In the genomic region with DNA sequence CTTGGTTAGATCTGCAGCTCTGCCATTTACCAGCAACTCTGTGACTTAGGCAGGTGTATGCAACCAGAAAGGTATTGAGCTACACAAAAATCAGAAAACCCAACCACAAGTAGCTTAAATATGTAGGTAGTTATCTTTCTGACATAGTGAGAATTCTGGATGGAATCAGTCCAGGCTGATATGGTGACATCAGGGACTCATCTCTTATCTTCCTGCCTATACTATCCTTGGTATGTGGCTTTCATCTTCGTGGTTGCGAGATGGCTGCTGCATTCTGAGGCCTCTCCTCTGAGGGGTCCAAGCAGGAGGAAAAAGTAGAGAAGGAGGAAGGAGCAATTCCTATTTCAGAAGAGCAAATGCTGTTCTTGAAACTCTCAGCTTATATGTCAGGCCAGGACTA, we compare ENCODE assay signal across 27 cellular contexts.
"Had no signal": no experiment of that assay in that cellular context is flagged by ENCODE, and none has a peak within 500 bp of the region (broad histone marks: within the 10 kb centered on the region; RNA-seq: fewer than 3 reads in every experiment).

No MANE protein-coding gene starts in this region.

- H3K27me3 ChIP-seq: colonic mucosa, esophagus squamous epithelium, neural progenitor cell, ovary, spleen, transverse colon, vagina had no signal

- H2AFZ ChIP-seq: neural progenitor cell had no signal

- ATAC-seq: left colon; lower lobe of right lung; natural killer cell; psoas muscle; right cardiac atrium; stimulated activated memory B cell treated with anti-CD40 and anti-IgM and Interleukin-4, amounts not matched to agents 10 μg/mL and 1 μg/mL and 100 μg/mL, for 72 hours; stimulated activated naive CD8-positive, alpha-beta T cell treated with anti-CD3 and anti-CD28 coated beads, Interleukin-15, Interleukin-2, amounts not matched to agents 100 U/mL and 50 U/mL, for 24 hours had no signal

- H3K4me2 ChIP-seq: neural progenitor cell had no signal

- FAIRE-seq: endothelial cell of umbilical vein, frontal cortex had no signal

- H3K27me3 Mint-ChIP-seq: dendritic cell treated with granulocyte-macrophage colony-stimulating factor and Interleukin-4, amounts not matched to agents 40 ng/mL and 50 ng/mL, for 4 days had no signal

- H3K4me3 ChIP-seq: colonic mucosa, esophagus squamous epithelium, left ventricle myocardium inferior, lower lobe of right lung, neural progenitor cell, ovary, psoas muscle, skin epidermis, spleen, transverse colon, vagina had no signal

- H3K27ac ChIP-seq: colonic mucosa, esophagus squamous epithelium, left ventricle myocardium inferior, lower lobe of right lung, neural progenitor cell, ovary, psoas muscle, skin epidermis, spleen, transverse colon, vagina had no signal

- DNase-seq: colonic mucosa; effector memory CD4-positive, alpha-beta T cell; esophagus squamous epithelium; hypothalamus; immature natural killer cell; islet precursor cell; kidney glomerular epithelial cell; left colon; left ventricle myocardium inferior; lower lobe of right lung; natural killer cell; nucleus accumbens; ovary; posterior cingulate gyrus; psoas muscle; right cardiac atrium; spleen; stimulated activated CD4-positive, alpha-beta T cell treated with anti-CD3 and anti-CD28 coated beads, Interleukin-4, amount 100 ng/mL, for 4 hours; stimulated activated naive CD8-positive, alpha-beta T cell treated with anti-CD3 and anti-CD28 coated beads, Interleukin-15, Interleukin-2, amounts not matched to agents 100 U/mL and 50 U/mL, for 24 hours; transverse colon had no signal

- H3K4me3 Mint-ChIP-seq: dendritic cell treated with granulocyte-macrophage colony-stimulating factor and Interleukin-4, amounts not matched to agents 40 ng/mL and 50 ng/mL, for 4 days; immature natural killer cell; natural killer cell; neural progenitor cell; stimulated activated memory B cell treated with anti-CD40 and anti-IgM and Interleukin-4, amounts not matched to agents 10 μg/mL and 1 μg/mL and 100 μg/mL, for 72 hours had no signal

- H3K9me3 ChIP-seq: colonic mucosa, esophagus squamous epithelium, left ventricle myocardium inferior, lower lobe of right lung, ovary, psoas muscle, spleen, transverse colon, vagina had no signal

- H3K36me3 Mint-ChIP-seq: immature natural killer cell; natural killer cell; stimulated activated memory B cell treated with anti-CD40 and anti-IgM and Interleukin-4, amounts not matched to agents 10 μg/mL and 1 μg/mL and 100 μg/mL, for 72 hours had no signal

- H3K4me1 Mint-ChIP-seq: stimulated activated memory B cell treated with anti-CD40 and anti-IgM and Interleukin-4, amounts not matched to agents 10 μg/mL and 1 μg/mL and 100 μg/mL, for 72 hours had no signal

- H3K27ac Mint-ChIP-seq: immature natural killer cell; natural killer cell; neural progenitor cell; stimulated activated memory B cell treated with anti-CD40 and anti-IgM and Interleukin-4, amounts not matched to agents 10 μg/mL and 1 μg/mL and 100 μg/mL, for 72 hours had no signal

- H3K9me3 Mint-ChIP-seq: dendritic cell treated with granulocyte-macrophage colony-stimulating factor and Interleukin-4, amounts not matched to agents 40 ng/mL and 50 ng/mL, for 4 days; immature natural killer cell; natural killer cell; neural progenitor cell; stimulated activated memory B cell treated with anti-CD40 and anti-IgM and Interleukin-4, amounts not matched to agents 10 μg/mL and 1 μg/mL and 100 μg/mL, for 72 hours had no signal

- H3K9ac ChIP-seq: neural progenitor cell had no signal

- H3K36me3 ChIP-seq: colonic mucosa, esophagus squamous epithelium, left ventricle myocardium inferior, lower lobe of right lung, neural progenitor cell, ovary, spleen, transverse colon, vagina had no signal
